Comparison of ENCODE assay signal across 31 cellular contexts in genomic region chr17:61144137-61144536, GRCh38.
DNase-seq lines count a peak whose midpoint lies in the region; ATAC-seq, FAIRE-seq and TF ChIP-seq lines count a peak whose summit lies in the region.
"Had no signal": no experiment of that assay in that cellular context is flagged by ENCODE, and none has a peak within 500 bp of the region (broad histone marks: within the 10 kb centered on the region; RNA-seq: fewer than 3 reads in every experiment).

No MANE protein-coding gene starts in this region.

- no peaks in the 10 kb centered on the region for H3K36me3 ChIP-seq in KOPT-K1 (ENCODE audit: insufficient read depth, low read length)
- no peaks in the 10 kb centered on the region for H3K36me3 ChIP-seq in SK-N-SH (replicated peaks in 1 of 2; ENCODE audit: control insufficient read depth in 1 of 2, insufficient read depth in 2 of 2, low read length in 1 of 2)
- H3K36me3 ChIP-seq in smooth muscle cell (ENCODE audit: low read depth) = no peaks in the 10 kb centered on the region
- H3K36me3 ChIP-seq: BE2C, gastroesophageal sphincter, ovary, SJCRH30, thoracic aorta had no signal

- TF ChIP-seq POLR2A in GM12891 (IDR thresholded peaks at IDR 0.05; ENCODE audit: low read depth, low read length) = no peak

- H2AFZ ChIP-seq in SK-N-SH (ENCODE audit: low read depth) = peak overlapping the region; percentile 88; the same call in 1 of the 2 replicates
- H2AFZ ChIP-seq in smooth muscle cell (ENCODE audit: low read depth) = peak overlapping the region; percentile 29

- H3K4me1 ChIP-seq in SK-N-SH (ENCODE audit: control insufficient read depth in 1 of 2, insufficient read depth in 2 of 2, low read depth in 1 of 2, low read length in 1 of 2) = peaks cover 46 to 53% of the 10 kb centered on the region in 2 experiments
- H3K4me1 ChIP-seq in smooth muscle cell (ENCODE audit: low read depth) = peaks cover 25% of the 10 kb centered on the region

- no peak for TF ChIP-seq CTCF in SK-N-SH (IDR thresholded peaks at IDR 0.05)
- TF ChIP-seq CTCF in fibroblast of pulmonary artery (IDR thresholded peaks at IDR 0.05; ENCODE audit: low read length, missing control alignments) = no peak
- TF ChIP-seq CTCF in smooth muscle cell (IDR thresholded peaks at IDR 0.05; ENCODE audit: borderline replicate concordance, insufficient read depth, poor library complexity, severe bottlenecking) = no peak

- POLR2A ChIA-PET in SK-N-SH (lab: Yijun Ruan, JAX) = interaction anchor here (0.9 to 2.4 kb wide), 6 partner anchors 15 to 423 kb away, joined by 3 to 10 read pairs (median 3); partner anchors contain the start of gene TBX2

- H3K27ac ChIP-seq in KOPT-K1 (ENCODE audit: low read depth, low read length, poor library complexity, severe bottlenecking) = peak overlapping the region; percentile 12
- peak overlapping the region; percentile 91 to 94 for H3K27ac ChIP-seq in SK-N-SH (ENCODE audit: low read depth in 2 of 2, low read length in 1 of 2)
- peak overlapping the region; percentile 51 for H3K27ac ChIP-seq in smooth muscle cell (ENCODE audit: low read depth)
- H3K27ac ChIP-seq: ovary, SJCRH30, thoracic aorta had no signal

- H3F3A ChIP-seq in SK-N-SH (replicated peaks; ENCODE audit: insufficient read depth) (peaks cover 65% of the 10 kb centered on the region), smooth muscle cell (ENCODE audit: low read depth) (peaks cover 15% of the 10 kb centered on the region)

- no peak for TF ChIP-seq RAD21 in SK-N-SH (IDR thresholded peaks at IDR 0.05; ENCODE audit: low read length)

- ATAC-seq in HG03280 (IDR thresholded peaks at IDR 0.05; ENCODE audit: unreplicated experiment) = no peak
- ATAC-seq: activated CD4-positive, CD25-positive, alpha-beta regulatory T cell treated with anti-CD3 and anti-CD28 coated beads, Interleukin-2, amount 50 U/mL, for 24 hours; activated T-cell treated with anti-CD3 and anti-CD28 coated beads, Interleukin-2, amount 50 U/mL, for 72 hours; gastroesophageal sphincter; GM12878 had no signal

- H4K20me1 ChIP-seq in SK-N-SH (ENCODE audit: insufficient read depth) (no peaks in the 10 kb centered on the region), smooth muscle cell (ENCODE audit: low read depth) (no peaks in the 10 kb centered on the region)

- peak overlapping the region; percentile 71; the same call in 1 of the 2 replicates for H3K4me2 ChIP-seq in SK-N-SH
- H3K4me2 ChIP-seq in smooth muscle cell = peak overlapping the region; percentile 62

- H3K9ac ChIP-seq in SK-N-SH = peak overlapping the region; percentile 60; the same call in 1 of the 2 replicates
- no peak overlapping the region for H3K9ac ChIP-seq in smooth muscle cell (ENCODE audit: low read depth)

- H3K79me2 ChIP-seq in SK-N-SH (ENCODE audit: insufficient read depth) (no peaks in the 10 kb centered on the region), smooth muscle cell (ENCODE audit: low read depth) (no peaks in the 10 kb centered on the region)

- DNase-seq in SK-N-SH (no peak), fibroblast of pulmonary artery (ENCODE audit: low read depth) (peak; percentile 55), smooth muscle cell (lab: John Stamatoyannopoulos, UW; ENCODE audit: unreplicated experiment) (no peak), HUDEP-2 (lab: John Stamatoyannopoulos, UW; ENCODE audit: unreplicated experiment in 76 of 76) (no peak), GM12891 (ENCODE audit: insufficient read length, low spot score) (no peak)
- DNase-seq: ACHN; activated CD4-positive, alpha-beta T cell treated with anti-CD3 and anti-CD28 coated beads, Interleukin-2, amount 50 U/mL, for 4 hours; activated naive CD4-positive, alpha-beta T cell treated with Interleukin-2 at 50 U/mL for 16 hours; activated T-cell treated with anti-CD3 and anti-CD28 coated beads, Interleukin-2, amount 50 U/mL, for 72 hours; amniotic stem cell; BE2C; DMS153; H9; hypothalamus; Karpas-422; mammary epithelial cell; NCI-H1436; NCI-H446; NCI-H748 treated with DMSO at 0.1 percent for 48 hours; ovary; RPMI8226; SJCRH30; small intestine; stimulated activated CD4-positive, alpha-beta T cell treated with anti-CD3 and anti-CD28 coated beads, Interleukin-1b, Interleukin-23, amount 100 ng/mL, for 48 hours had no signal

- H3K9me2 ChIP-seq in SK-N-SH = no peaks in the 10 kb centered on the region

- FAIRE-seq in GM12891 (lab: Jason Lieb, UNC) = no peak
- FAIRE-seq: GM12878, small intestine, urothelium cell line had no signal

- CTCF ChIA-PET in SK-N-SH (lab: Yijun Ruan, JAX) = interaction anchor here (1.1 to 1.6 kb wide), 7 partner anchors 12 to 248 kb away, joined by 4 to 6 read pairs (median 5); no protein-coding TSS in a partner anchor

- TF ChIP-seq EP300 in SK-N-SH (IDR thresholded peaks at IDR 0.05; ENCODE audit: borderline replicate concordance in 1 of 2, low read depth in 1 of 2, low read length in 1 of 2) = no peak

- H3K27me3 ChIP-seq in SK-N-SH (ENCODE audit: insufficient read depth) = no peaks in the 10 kb centered on the region
- no peaks in the 10 kb centered on the region for H3K27me3 ChIP-seq in smooth muscle cell (ENCODE audit: low read depth)
- H3K27me3 ChIP-seq: BE2C, gastroesophageal sphincter, ovary, SJCRH30 had no signal

- H3K4me3 ChIP-seq in SK-N-SH (ENCODE audit: low read depth in 2 of 2, low read length in 1 of 2) (no peak overlapping the region), fibroblast of pulmonary artery (replicated peaks; ENCODE audit: low read depth, low read length) (no peak overlapping the region), smooth muscle cell (no peak overlapping the region)
- H3K4me3 ChIP-seq: gastroesophageal sphincter, GM12878, ovary, SJCRH30, thoracic aorta had no signal

- H3K9me3 ChIP-seq in KOPT-K1 (ENCODE audit: insufficient read depth, low read length, poor library complexity, severe bottlenecking) (no peaks in the 10 kb centered on the region), SK-N-SH (no peaks in the 10 kb centered on the region), smooth muscle cell (replicated peaks; ENCODE audit: low read depth) (no peaks in the 10 kb centered on the region)
- H3K9me3 ChIP-seq: BE2C, gastroesophageal sphincter, ovary, SJCRH30, thoracic aorta had no signal

- WGBS in SK-N-SH (ENCODE audit: low lambda C conversion rate) = 39% methylated on average over 2 of the region's 2 CpGs
- WGBS in smooth muscle cell (ENCODE audit: low lambda C conversion rate) = 21% methylated on average over 2 of the region's 2 CpGs

TF ChIP-seq in SK-N-SH, 30 proteins besides CTCF, POLR2A, EP300 and RAD21 (continues in another document):
- no peak for TF ChIP-seq ZBTB33 (IDR thresholded peaks at IDR 0.05; ENCODE audit: borderline replicate concordance, low read depth)
- TF ChIP-seq, protein P1, sequence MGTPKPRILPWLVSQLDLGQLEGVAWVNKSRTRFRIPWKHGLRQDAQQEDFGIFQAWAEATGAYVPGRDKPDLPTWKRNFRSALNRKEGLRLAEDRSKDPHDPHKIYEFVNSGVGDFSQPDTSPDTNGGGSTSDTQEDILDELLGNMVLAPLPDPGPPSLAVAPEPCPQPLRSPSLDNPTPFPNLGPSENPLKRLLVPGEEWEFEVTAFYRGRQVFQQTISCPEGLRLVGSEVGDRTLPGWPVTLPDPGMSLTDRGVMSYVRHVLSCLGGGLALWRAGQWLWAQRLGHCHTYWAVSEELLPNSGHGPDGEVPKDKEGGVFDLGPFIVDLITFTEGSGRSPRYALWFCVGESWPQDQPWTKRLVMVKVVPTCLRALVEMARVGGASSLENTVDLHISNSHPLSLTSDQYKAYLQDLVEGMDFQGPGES (IDR thresholded peaks at IDR 0.05; ENCODE audit: low read depth, low read length) = no peak
- no peak for TF ChIP-seq RCOR1 (IDR thresholded peaks at IDR 0.05; ENCODE audit: low read length)

TF ChIP-seq in GM12891, 5 proteins besides CTCF, POLR2A, EP300 and RAD21:
- TF ChIP-seq POU2F2 (IDR thresholded peaks at IDR 0.05; ENCODE audit: low read depth, low read length) (no peak), SPI1 (IDR thresholded peaks at IDR 0.05; ENCODE audit: low read depth, low read length) (no peak), POLR2AphosphoS5 (IDR thresholded peaks at IDR 0.05; ENCODE audit: low read depth, low read length) (no peak), TAF1 (IDR thresholded peaks at IDR 0.05; ENCODE audit: low read depth, low read length) (no peak), PAX5 (IDR thresholded peaks at IDR 0.05; ENCODE audit: insufficient read depth, low read length, severe bottlenecking) (no peak)

Comparison
In these comparisons a context has a peak if more than half of its experiments do, and no peak if none do; other contexts are left out.
1. H3K27ac ChIP-seq: peak in every context shown above with its lines; median percentile 92 in SK-N-SH; 51 in smooth muscle cell; 12 in KOPT-K1.